ENCODE assay signal across 8 cellular contexts in genomic region chr9:113580954-113581311, GRCh38.
DNase-seq lines count a peak whose midpoint lies in the region; ATAC-seq, FAIRE-seq and TF ChIP-seq lines count a peak whose summit lies in the region.

No MANE protein-coding gene starts in this region.

- H3K27ac ChIP-seq in IMR-90 (ENCODE audit: insufficient read depth, low read length), result no peak overlapping the region; the same call in 1 of the 2 replicates
- peak overlapping the region; percentile 38 for H3K27ac ChIP-seq in keratinocyte (ENCODE audit: control insufficient read depth, insufficient read depth, low read length)

- H3K18ac ChIP-seq in IMR-90 (ENCODE audit: low read depth, low read length), result no peak overlapping the region

- H3K9me3 ChIP-seq in IMR-90 (ENCODE audit: control insufficient read depth, insufficient read depth, low read length) (no peaks in the 10 kb centered on the region), keratinocyte (ENCODE audit: control insufficient read depth, low read depth, low read length) (no peaks in the 10 kb centered on the region)

- peaks cover 39% of the 10 kb centered on the region for H3K9me1 ChIP-seq in IMR-90 (ENCODE audit: insufficient read depth, low read length)
- H3K9me1 ChIP-seq in keratinocyte (ENCODE audit: control insufficient read depth, extremely low read depth, insufficient read depth, low read length), result peaks cover 8% of the 10 kb centered on the region

- peak overlapping the region; percentile 65 for H2AK9ac ChIP-seq in IMR-90 (replicated peaks; ENCODE audit: low read depth, low read length, poor library complexity)

- peaks cover 19% of the 10 kb centered on the region for H3K36me3 Mint-ChIP-seq in activated CD4-positive, alpha-beta memory T cell treated with anti-CD3 and anti-CD28 coated beads, Interleukin-2, amount 10 ng/mL, durations not matched to agents 7 days and 5 days (ENCODE audit: low read depth)
- H3K36me3 Mint-ChIP-seq in stimulated activated memory B cell treated with anti-CD40 and anti-IgM and Interleukin-4, amounts not matched to agents 10 μg/mL and 1 μg/mL and 100 μg/mL, for 72 hours, result peaks cover 32% of the 10 kb centered on the region

- no peak overlapping the region for H2AFZ ChIP-seq in IMR-90 (replicated peaks; ENCODE audit: low read length, poor library complexity)
- no peak overlapping the region for H2AFZ ChIP-seq in keratinocyte (ENCODE audit: control insufficient read depth, low read length)

- H3K36me3 ChIP-seq in IMR-90 (ENCODE audit: control insufficient read depth, insufficient read depth, low read length), result peaks cover 17% of the 10 kb centered on the region; the same call in 1 of the 2 replicates
- H3K36me3 ChIP-seq in keratinocyte (ENCODE audit: control insufficient read depth in 2 of 2, extremely low read depth in 1 of 2, insufficient read depth in 2 of 2, low read length in 2 of 2), result peaks cover 9 to 26% of the 10 kb centered on the region in 2 experiments

- peak overlapping the region; percentile 59; the same call in 1 of the 2 replicates for H2BK120ac ChIP-seq in IMR-90 (ENCODE audit: low read depth, low read length)

- 100% methylated on average over 2 of the region's 4 CpGs; no CpG with 5 or more reads in 1 of the 2 experiments for WGBS in IMR-90 (ENCODE audit: extremely low coverage in 2 of 2, insufficient read length in 1 of 2), 2 experiments

- peak overlapping the region; percentile 92 for H3K4ac ChIP-seq in IMR-90 (ENCODE audit: low read depth, low read length)

- peak overlapping the region; percentile 67 for H2BK5ac ChIP-seq in IMR-90 (ENCODE audit: low read depth, low read length, poor library complexity, severe bottlenecking)

- no peak overlapping the region for H3K56ac ChIP-seq in IMR-90 (ENCODE audit: extremely low read depth, insufficient read depth, low read length)

- peaks cover 73% of the 10 kb centered on the region for H3K4me1 Mint-ChIP-seq in activated CD4-positive, alpha-beta memory T cell treated with anti-CD3 and anti-CD28 coated beads, Interleukin-2, amount 10 ng/mL, durations not matched to agents 7 days and 5 days
- H3K4me1 Mint-ChIP-seq in stimulated activated memory B cell treated with anti-CD40 and anti-IgM and Interleukin-4, amounts not matched to agents 10 μg/mL and 1 μg/mL and 100 μg/mL, for 72 hours, result peaks cover 90% of the 10 kb centered on the region

- BruUV-seq in IMR-90 (replicated peaks; lab: Mats Ljungman, UMichigan), result no TSS peak

- H3K4me3 Mint-ChIP-seq in activated CD4-positive, alpha-beta memory T cell treated with anti-CD3 and anti-CD28 coated beads, Interleukin-2, amount 10 ng/mL, durations not matched to agents 7 days and 5 days, result peak overlapping the region; percentile 67
- H3K4me3 Mint-ChIP-seq in stimulated activated memory B cell treated with anti-CD40 and anti-IgM and Interleukin-4, amounts not matched to agents 10 μg/mL and 1 μg/mL and 100 μg/mL, for 72 hours, result peak overlapping the region; percentile 85

- no peak for ATAC-seq in IMR-90 (ENCODE audit: low read depth)
- no peak for ATAC-seq in stimulated activated memory B cell treated with anti-CD40 and anti-IgM and Interleukin-4, amounts not matched to agents 10 μg/mL and 1 μg/mL and 100 μg/mL, for 72 hours
- no peak for ATAC-seq in HG03135 (IDR thresholded peaks at IDR 0.05; ENCODE audit: unreplicated experiment)

- DNase-seq in IMR-90 (no peak), keratinocyte (ENCODE audit: low read depth, low spot score) (no peak), NCI-H524 (lab: John Stamatoyannopoulos, UW) (no peak), middle frontal gyrus (ENCODE audit: extremely low spot score, low spot score) (no peak), H4 (ENCODE audit: low spot score) (no peak)
- DNase-seq in activated CD4-positive, alpha-beta memory T cell treated with anti-CD3 and anti-CD28 coated beads, Interleukin-2, amount 10 ng/mL, durations not matched to agents 7 days and 5 days, result no peak

- in situ Hi-C loops in IMR-90 (cut with MboI; ENCODE audit: low sequenced_read_pairs), result loop anchor here (5.0 kb wide), 1 partner anchor 129 kb away; no protein-coding TSS in a partner anchor

- no peak overlapping the region for H3K23ac ChIP-seq in IMR-90 (ENCODE audit: low read depth, low read length)

- H4K91ac ChIP-seq in IMR-90 (ENCODE audit: insufficient read depth, low read depth, low read length), result peak overlapping the region; percentile 71

- H4K8ac ChIP-seq in IMR-90 (ENCODE audit: low read depth in 2 of 2, low read length in 2 of 2), result peak overlapping the region in 1 of 2 experiments; percentile 45; a peak in 3 of 4 replicates

- peak overlapping the region; percentile 90; the same call in 1 of the 3 replicates for H2BK15ac ChIP-seq in IMR-90 (ENCODE audit: low read depth, low read length)

- H3K9ac ChIP-seq in IMR-90 (ENCODE audit: low read depth, low read length) (no peak overlapping the region), keratinocyte (ENCODE audit: control insufficient read depth, extremely low read depth, insufficient read depth, low read length) (peak overlapping the region; percentile 35)

- intact Hi-C loops in IMR-90 (cut with micrococcal nuclease), result no loop called here

- TF ChIP-seq RAD21 in IMR-90 (IDR thresholded peaks at IDR 0.05; ENCODE audit: low read length), result no peak

- H3K4me2 ChIP-seq in IMR-90 (ENCODE audit: low read depth, low read length), result no peak overlapping the region
- H3K4me2 ChIP-seq in keratinocyte (ENCODE audit: control insufficient read depth, extremely low read depth, insufficient read depth, low read depth, low read length), result peak overlapping the region; percentile 74

- no peaks in the 10 kb centered on the region for H3K27me3 ChIP-seq in IMR-90 (ENCODE audit: control insufficient read depth, insufficient read depth, low read length)
- H3K27me3 ChIP-seq in keratinocyte (ENCODE audit: control insufficient read depth, extremely low read depth, insufficient read depth, low read length), result no peaks in the 10 kb centered on the region

- H2AK5ac ChIP-seq in IMR-90 (ENCODE audit: low read depth, low read length), result peak overlapping the region; percentile 78; the same call in 1 of the 2 replicates

- dilution Hi-C loops in IMR-90 (cut with HindIII; ENCODE audit: low sequenced_read_pairs, unreplicated experiment), result no loop called here
- dilution Hi-C loops in keratinocyte (cut with MboI; ENCODE audit: extremely low pct_ligation_motif_present, low sequenced_read_pairs), result no loop called here

- peaks cover 16 to 62% of the 10 kb centered on the region in 2 experiments for H3K79me1 ChIP-seq in IMR-90 (ENCODE audit: low read depth in 1 of 2, low read length in 2 of 2)

- H2BK20ac ChIP-seq in IMR-90 (ENCODE audit: low read depth, low read length), result peak overlapping the region; percentile 97; the same call in 1 of the 2 replicates

- H3K4me3 ChIP-seq in IMR-90 (ENCODE audit: insufficient read depth, low read depth, low read length), result no peak overlapping the region
- H3K4me3 ChIP-seq in keratinocyte (ENCODE audit: control insufficient read depth in 2 of 3, extremely low read depth in 1 of 3, insufficient read depth in 2 of 3, low read depth in 1 of 3, low read length in 3 of 3), result no peak overlapping the region

- peaks cover 7% of the 10 kb centered on the region; the same call in 1 of the 2 replicates for H4K20me1 ChIP-seq in IMR-90 (ENCODE audit: insufficient read depth, low read length)
- H4K20me1 ChIP-seq in keratinocyte (ENCODE audit: control insufficient read depth, extremely low read depth, insufficient read depth, low read length), result peaks cover 2% of the 10 kb centered on the region

- H3K9me3 Mint-ChIP-seq in activated CD4-positive, alpha-beta memory T cell treated with anti-CD3 and anti-CD28 coated beads, Interleukin-2, amount 10 ng/mL, durations not matched to agents 7 days and 5 days, result no peaks in the 10 kb centered on the region
- H3K9me3 Mint-ChIP-seq in stimulated activated memory B cell treated with anti-CD40 and anti-IgM and Interleukin-4, amounts not matched to agents 10 μg/mL and 1 μg/mL and 100 μg/mL, for 72 hours, result no peaks in the 10 kb centered on the region

- H3K27me3 Mint-ChIP-seq in activated CD4-positive, alpha-beta memory T cell treated with anti-CD3 and anti-CD28 coated beads, Interleukin-2, amount 10 ng/mL, durations not matched to agents 7 days and 5 days, result no peaks in the 10 kb centered on the region
- H3K27me3 Mint-ChIP-seq in stimulated activated memory B cell treated with anti-CD40 and anti-IgM and Interleukin-4, amounts not matched to agents 10 μg/mL and 1 μg/mL and 100 μg/mL, for 72 hours, result no peaks in the 10 kb centered on the region

- H3K79me2 ChIP-seq in keratinocyte (ENCODE audit: control insufficient read depth, insufficient read depth, low read length), result peaks cover 3% of the 10 kb centered on the region

- H3K27ac Mint-ChIP-seq in activated CD4-positive, alpha-beta memory T cell treated with anti-CD3 and anti-CD28 coated beads, Interleukin-2, amount 10 ng/mL, durations not matched to agents 7 days and 5 days, result peak overlapping the region; percentile 98
- H3K27ac Mint-ChIP-seq in stimulated activated memory B cell treated with anti-CD40 and anti-IgM and Interleukin-4, amounts not matched to agents 10 μg/mL and 1 μg/mL and 100 μg/mL, for 72 hours, result peak overlapping the region; percentile 80

- POLR2A ChIA-PET in IMR-90 (lab: Charles Lee; ENCODE audit: unreplicated experiment), result no interaction called here
- POLR2A ChIA-PET in activated CD4-positive, alpha-beta memory T cell treated with anti-CD3 and anti-CD28 coated beads, Interleukin-2, amount 10 ng/mL, durations not matched to agents 7 days and 5 days (lab: Charles Lee), result interaction anchor here (0.9 to 5.3 kb wide), 7 partner anchors 9 to 305 kb away, joined by 3 to 59 read pairs (median 6); partner anchors contain the start of genes ALAD, C9orf43 and POLE3

- CTCF ChIA-PET in IMR-90 (lab: Yijun Ruan, JAX), result interaction anchor here (1.5 kb wide), 1 partner anchor 11 kb away, joined by 3 read pairs; no protein-coding TSS in a partner anchor
- CTCF ChIA-PET in activated CD4-positive, alpha-beta memory T cell treated with anti-CD3 and anti-CD28 coated beads, Interleukin-2, amount 10 ng/mL, durations not matched to agents 7 days and 5 days (lab: Charles Lee), result interaction anchor here (1.0 to 4.7 kb wide), 11 partner anchors 8 to 306 kb away, joined by 4 to 31 read pairs (median 21); partner anchors contain the start of genes C9orf43, CDC26, POLE3 and PRPF4

- FAIRE-seq in keratinocyte (lab: Jason Lieb, UNC), result no peak

- H3K4me1 ChIP-seq in IMR-90 (ENCODE audit: control insufficient read depth, insufficient read depth, low read length), result peaks cover 40% of the 10 kb centered on the region
- H3K4me1 ChIP-seq in keratinocyte (ENCODE audit: control insufficient read depth, extremely low read depth, insufficient read depth, low read length), result peaks cover 72% of the 10 kb centered on the region

- no peak overlapping the region for H4K5ac ChIP-seq in IMR-90 (ENCODE audit: low read depth, low read length)

- TF ChIP-seq CTCF in IMR-90 (conservative IDR thresholded peaks at IDR 0.05; ENCODE audit: low read depth, low read length) (no peak), keratinocyte (optimal IDR thresholded peaks at IDR 0.05 in 1 of 3, IDR thresholded peaks at IDR 0.05 in 1 of 3, conservative IDR thresholded peaks at IDR 0.05 in 1 of 3; ENCODE audit: extremely low read depth in 1 of 3, insufficient read depth in 2 of 3, low read length in 3 of 3) (no peak)

- no peak for TF ChIP-seq POLR2A in IMR-90 (IDR thresholded peaks at IDR 0.05; ENCODE audit: low read depth, low read length)

- no peak overlapping the region for H3K14ac ChIP-seq in IMR-90 (replicated peaks; ENCODE audit: low read depth, low read length)
